25 cellular contexts compared by ENCODE assay signal in genomic region chr3:79385211-79385610, GRCh38.
"Had no signal": no experiment of that assay in that cellular context is flagged by ENCODE, and none has a peak within 500 bp of the region (broad histone marks: within the 10 kb centered on the region; RNA-seq: fewer than 3 reads in every experiment).

No MANE protein-coding gene starts in this region.

- H3K36me3 ChIP-seq: colonic mucosa, esophagus squamous epithelium, gastrocnemius medialis, heart right ventricle, left lung, lower lobe of right lung had no signal

- H3K4me3 Mint-ChIP-seq: dendritic cell treated with granulocyte-macrophage colony-stimulating factor and Interleukin-4, amounts not matched to agents 40 ng/mL and 50 ng/mL, for 4 days; effector memory CD8-positive, alpha-beta T cell; endodermal cell; mesothelial cell of epicardium; naive B cell had no signal

- ATAC-seq: effector memory CD8-positive, alpha-beta T cell; esophagus mucosa; gastrocnemius medialis; heart right ventricle; left cardiac atrium; left lung; left ventricle myocardium superior; lower lobe of right lung; mucosa of descending colon had no signal

- H3K9me3 ChIP-seq: colonic mucosa, esophagus squamous epithelium, gastrocnemius medialis, heart right ventricle, left lung, lower lobe of right lung, mucosa of descending colon had no signal

- H3K4me3 ChIP-seq: colonic mucosa, esophagus squamous epithelium, gastrocnemius medialis, heart right ventricle, left lung, lower lobe of right lung, mucosa of descending colon had no signal

- H3K27ac Mint-ChIP-seq: dendritic cell treated with granulocyte-macrophage colony-stimulating factor and Interleukin-4, amounts not matched to agents 40 ng/mL and 50 ng/mL, for 4 days; effector memory CD8-positive, alpha-beta T cell; endodermal cell; mesothelial cell of epicardium; naive B cell had no signal

- H3K27me3 ChIP-seq: colonic mucosa, esophagus squamous epithelium, gastrocnemius medialis, heart right ventricle, left lung had no signal

- H3K27me3 Mint-ChIP-seq: dendritic cell treated with granulocyte-macrophage colony-stimulating factor and Interleukin-4, amounts not matched to agents 40 ng/mL and 50 ng/mL, for 4 days; effector memory CD8-positive, alpha-beta T cell; naive B cell had no signal

- H3K4me1 Mint-ChIP-seq: endodermal cell, naive B cell had no signal

- H3K36me3 Mint-ChIP-seq: mesothelial cell of epicardium, naive B cell had no signal

- DNase-seq: colonic mucosa; cortex of kidney; effector CD8-positive, alpha-beta T cell; effector memory CD8-positive, alpha-beta T cell; endodermal cell; erythroblast; esophagus squamous epithelium; foreskin fibroblast; foreskin melanocyte; gastrocnemius medialis; glutamatergic neuron; head of caudate nucleus; heart right ventricle; hippocampal formation; left cardiac atrium; left lung; left ventricle myocardium superior; lower lobe of right lung; mesenchymal stem cell; mucosa of descending colon; naive B cell had no signal

- H3K4me1 ChIP-seq: colonic mucosa, esophagus squamous epithelium, gastrocnemius medialis, heart right ventricle, left lung, lower lobe of right lung had no signal

- H3K27ac ChIP-seq: colonic mucosa, epithelial cell of prostate, esophagus squamous epithelium, gastrocnemius medialis, heart right ventricle, left lung, lower lobe of right lung had no signal

- H3K9me3 Mint-ChIP-seq: dendritic cell treated with granulocyte-macrophage colony-stimulating factor and Interleukin-4, amounts not matched to agents 40 ng/mL and 50 ng/mL, for 4 days; endodermal cell had no signal
